In genomic region chr3:98608029-98608428, GRCh38 we compare ENCODE assay signal across 11 cellular contexts.
"Had no signal": no experiment of that assay in that cellular context is flagged by ENCODE, and none has a peak within 500 bp of the region (broad histone marks: within the 10 kb centered on the region; RNA-seq: fewer than 3 reads in every experiment).

No MANE protein-coding gene starts in this region.

- H3K9me3 ChIP-seq: adrenal gland, body of pancreas, breast epithelium had no signal

- H3K27ac ChIP-seq: adrenal gland, ascending aorta, body of pancreas, brain microvascular endothelial cell, breast epithelium, cardiac muscle cell had no signal

- H3K4me3 ChIP-seq: adrenal gland, ascending aorta, body of pancreas, breast epithelium, cardiac muscle cell had no signal

- H3K36me3 ChIP-seq: adrenal gland, ascending aorta, brain microvascular endothelial cell, breast epithelium, cardiac muscle cell had no signal

- H3K4me1 ChIP-seq: adrenal gland, ascending aorta, body of pancreas, breast epithelium had no signal

- ATAC-seq: activated naive CD4-positive, alpha-beta T cell treated with anti-CD3 and anti-CD28 coated beads, Interleukin-2, amount 50 U/mL, for 72 hours; activated naive CD8-positive, alpha-beta T cell treated with anti-CD3 and anti-CD28 coated beads, Interleukin-2, amount 50 U/mL, for 24 hours; activated T-cell treated with anti-CD3 and anti-CD28 coated beads, Interleukin-2, amount 50 U/mL, for 4 hours; activated T-cell treated with anti-CD3 and anti-CD28 coated beads, Interleukin-2, amount 50 U/mL, for 72 hours; activated T-helper 17 cell treated with anti-CD3 and anti-CD28 coated beads, Interleukin-2, amount 50 U/mL, for 72 hours; body of pancreas had no signal
